ENCODE assay signal across 14 cellular contexts in genomic region chr12:21850419-21850818, GRCh38.
DNase-seq lines count a peak whose midpoint lies in the region; ATAC-seq and TF ChIP-seq lines count a peak whose summit lies in the region.
"Had no signal": no experiment of that assay in that cellular context is flagged by ENCODE, and none has a peak within 500 bp of the region (broad histone marks: within the 10 kb centered on the region; RNA-seq: fewer than 3 reads in every experiment).

No MANE protein-coding gene starts in this region.

- H3K27ac ChIP-seq in IMR-90 (ENCODE audit: insufficient read depth, low read length) (no peak overlapping the region), right cardiac atrium (ENCODE audit: low read length) (no peak overlapping the region), gastrocnemius medialis (peak overlapping the region; percentile 32 to 62 (median 57)), coronary artery (no peak overlapping the region)
- H3K27ac ChIP-seq: GM23248 had no signal

- CTCF ChIA-PET in IMR-90 (lab: Yijun Ruan, JAX) = no interaction called here

- no peak overlapping the region for H2BK120ac ChIP-seq in IMR-90 (ENCODE audit: low read depth, low read length)

- TF ChIP-seq CTCF in IMR-90 (conservative IDR thresholded peaks at IDR 0.05; ENCODE audit: low read depth, low read length) (no peak), gastrocnemius medialis (IDR thresholded peaks at IDR 0.05 in 4 of 5, conservative IDR thresholded peaks at IDR 0.05 in 1 of 5) (no peak), coronary artery (IDR thresholded peaks at IDR 0.05) (no peak)

- H3K4me2 ChIP-seq in IMR-90 (ENCODE audit: low read depth, low read length) = no peak overlapping the region

- ATAC-seq in Right ventricle myocardium superior (ENCODE audit: poor library complexity) = peak; percentile 54
- no peak for ATAC-seq in IMR-90 (ENCODE audit: low read depth)
- ATAC-seq in right cardiac atrium = peak; percentile 20 to 74
- peak in 1 of 2 donors; percentile 5 for ATAC-seq in gastrocnemius medialis
- ATAC-seq in GM21381 (IDR thresholded peaks at IDR 0.05; ENCODE audit: unreplicated experiment) = no peak

- TF ChIP-seq POLR2A in IMR-90 (IDR thresholded peaks at IDR 0.05; ENCODE audit: low read depth, low read length) (no peak), gastrocnemius medialis (IDR thresholded peaks at IDR 0.05) (no peak)

- H3K4me3 ChIP-seq in IMR-90 (ENCODE audit: insufficient read depth, low read depth, low read length) (no peak overlapping the region), right cardiac atrium (ENCODE audit: low read length) (no peak overlapping the region), gastrocnemius medialis (no peak overlapping the region), coronary artery (no peak overlapping the region)

- H2AK9ac ChIP-seq in IMR-90 (replicated peaks; ENCODE audit: low read depth, low read length, poor library complexity) = no peak overlapping the region

- H2AFZ ChIP-seq in IMR-90 (replicated peaks; ENCODE audit: low read length, poor library complexity) = no peak overlapping the region
- H2AFZ ChIP-seq: GM23248 had no signal

- H2BK5ac ChIP-seq in IMR-90 (ENCODE audit: low read depth, low read length, poor library complexity, severe bottlenecking) = no peak overlapping the region

- H2AK5ac ChIP-seq in IMR-90 (ENCODE audit: low read depth, low read length) = no peak overlapping the region

- dilution Hi-C loops in IMR-90 (cut with HindIII; ENCODE audit: low sequenced_read_pairs, unreplicated experiment) = no loop called here

- no peaks in the 10 kb centered on the region for H4K20me1 ChIP-seq in IMR-90 (ENCODE audit: insufficient read depth, low read length)

- no peak overlapping the region for H3K4ac ChIP-seq in IMR-90 (ENCODE audit: low read depth, low read length)

- no peak overlapping the region for H4K5ac ChIP-seq in IMR-90 (ENCODE audit: low read depth, low read length)

- POLR2A ChIA-PET in IMR-90 (lab: Charles Lee; ENCODE audit: unreplicated experiment) = no interaction called here

- in situ Hi-C loops in IMR-90 (cut with MboI; ENCODE audit: low sequenced_read_pairs) (no loop called here), gastrocnemius medialis (cut with MboI; ENCODE audit: low sequenced_read_pairs in 4 of 4) (no loop called here)

- no peak overlapping the region for H3K18ac ChIP-seq in IMR-90 (ENCODE audit: low read depth, low read length)

- no peak for TF ChIP-seq RAD21 in IMR-90 (IDR thresholded peaks at IDR 0.05; ENCODE audit: low read length)

- H3K27me3 ChIP-seq in IMR-90 (ENCODE audit: control insufficient read depth, insufficient read depth, low read length) (no peaks in the 10 kb centered on the region), right cardiac atrium (ENCODE audit: control insufficient read depth, insufficient read depth) (no peaks in the 10 kb centered on the region), gastrocnemius medialis (no peaks in the 10 kb centered on the region)

- DNase-seq in Right ventricle myocardium superior (no peak), cardiac septum (ENCODE audit: low spot score) (no peak), IMR-90 (no peak), right cardiac atrium (no peak), gastrocnemius medialis (no peak), coronary artery (ENCODE audit: low spot score) (no peak), occipital lobe (lab: John Stamatoyannopoulos, UW) (no peak)
- DNase-seq: C1 segment of cervical spinal cord; Calu3; CD4-positive, alpha-beta T cell; DMS 273 treated with DMSO at 0.1 percent for 48 hours; GM23248; H7 had no signal

- no peak overlapping the region for H3K56ac ChIP-seq in IMR-90 (ENCODE audit: extremely low read depth, insufficient read depth, low read length)

- WGBS in IMR-90 (ENCODE audit: extremely low coverage in 2 of 2, insufficient read length in 1 of 2), 2 experiments = no CpG with 5 or more reads among the region's 4 CpGs
- 43% methylated on average over 4 of the region's 4 CpGs for WGBS in right cardiac atrium

- no peak overlapping the region for H3K23ac ChIP-seq in IMR-90 (ENCODE audit: low read depth, low read length)

- peaks cover 6% of the 10 kb centered on the region; the same call in 1 of the 2 replicates for H3K9me1 ChIP-seq in IMR-90 (ENCODE audit: insufficient read depth, low read length)

- BruUV-seq in IMR-90 (replicated peaks; lab: Mats Ljungman, UMichigan) = no TSS peak

- intact Hi-C loops in Right ventricle myocardium superior (cut with DNase I) (no loop called here), cardiac septum (cut with DNase I) (no loop called here), IMR-90 (cut with micrococcal nuclease) (no loop called here), right cardiac atrium (cut with DNase I) (no loop called here), gastrocnemius medialis (cut with DNase I; ENCODE audit: low total_unique reads) (no loop called here)

- no peak overlapping the region for H3K14ac ChIP-seq in IMR-90 (replicated peaks; ENCODE audit: low read depth, low read length)

- no peak overlapping the region for H2BK15ac ChIP-seq in IMR-90 (ENCODE audit: low read depth, low read length)

- no peak overlapping the region for H4K8ac ChIP-seq in IMR-90 (ENCODE audit: low read depth in 2 of 2, low read length in 2 of 2)

- no peak overlapping the region for H4K91ac ChIP-seq in IMR-90 (ENCODE audit: insufficient read depth, low read depth, low read length)

- no peaks in the 10 kb centered on the region for H3K79me1 ChIP-seq in IMR-90 (ENCODE audit: low read depth in 1 of 2, low read length in 2 of 2)

- H3K4me1 ChIP-seq in IMR-90 (ENCODE audit: control insufficient read depth, insufficient read depth, low read length) = no peaks in the 10 kb centered on the region
- H3K4me1 ChIP-seq in right cardiac atrium (ENCODE audit: control insufficient read depth, insufficient read depth, low read length) = peaks cover 4% of the 10 kb centered on the region
- peaks cover 10 to 15% of the 10 kb centered on the region in 2 donors for H3K4me1 ChIP-seq in gastrocnemius medialis

- H3K9me3 ChIP-seq in IMR-90 (ENCODE audit: control insufficient read depth, insufficient read depth, low read length) (no peaks in the 10 kb centered on the region), right cardiac atrium (ENCODE audit: control insufficient read depth, low read length) (no peaks in the 10 kb centered on the region), gastrocnemius medialis (no peaks in the 10 kb centered on the region)

- no peak overlapping the region for H3K9ac ChIP-seq in IMR-90 (ENCODE audit: low read depth, low read length)
- H3K9ac ChIP-seq: GM23248 had no signal

- H2BK20ac ChIP-seq in IMR-90 (ENCODE audit: low read depth, low read length) = 0 out of 2 replicates have a peak overlapping the region, but pooled peaks have one; percentile 14

- no peaks in the 10 kb centered on the region for H3K36me3 ChIP-seq in IMR-90 (ENCODE audit: control insufficient read depth, insufficient read depth, low read length)
- peaks cover 0 to 39% of the 10 kb centered on the region in 2 donors for H3K36me3 ChIP-seq in gastrocnemius medialis

TF ChIP-seq in IMR-90, 13 proteins besides CTCF, POLR2A, EP300 and RAD21:
- TF ChIP-seq USF2 (IDR thresholded peaks at IDR 0.05; ENCODE audit: low read depth, low read length) (no peak), RFX5 (IDR thresholded peaks at IDR 0.05; ENCODE audit: low read depth, low read length) (no peak), CHD1 (IDR thresholded peaks at IDR 0.05; ENCODE audit: low read depth, low read length) (no peak), BHLHE40 (IDR thresholded peaks at IDR 0.05; ENCODE audit: low read depth, low read length) (no peak), SMC3 (IDR thresholded peaks at IDR 0.05; ENCODE audit: low read depth, low read length) (no peak), ELK1 (IDR thresholded peaks at IDR 0.05; ENCODE audit: borderline replicate concordance, low read depth, low read length) (no peak), MAZ (IDR thresholded peaks at IDR 0.05; ENCODE audit: borderline replicate concordance, low read depth, low read length) (no peak), NFE2L2 (IDR thresholded peaks at IDR 0.05; ENCODE audit: low read depth, low read length) (no peak), MAFK (IDR thresholded peaks at IDR 0.05; ENCODE audit: low read depth, low read length) (no peak), MXI1 (IDR thresholded peaks at IDR 0.05; ENCODE audit: borderline replicate concordance, low read depth, low read length) (no peak), FOS (IDR thresholded peaks at IDR 0.05; ENCODE audit: low read depth, low read length) (no peak), RCOR1 (IDR thresholded peaks at IDR 0.05; ENCODE audit: insufficient replicate concordance, low read length) (no peak), CEBPB (IDR thresholded peaks at IDR 0.05; ENCODE audit: low read depth, low read length) (no peak)

Comparison
In these comparisons a context has a peak if more than half of its experiments do, and no peak if none do; other contexts are left out.
1. ATAC-seq: peak in Right ventricle myocardium superior (single experiment) and right cardiac atrium (2 of 2); none in IMR-90 (single experiment) and GM21381 (single experiment).
2. H3K27ac ChIP-seq: peak in gastrocnemius medialis (4 of 4); none in IMR-90 (single experiment), right cardiac atrium (single experiment) and coronary artery (0 of 2).